Comparison of ENCODE assay signal across 12 cellular contexts in the genomic region with DNA sequence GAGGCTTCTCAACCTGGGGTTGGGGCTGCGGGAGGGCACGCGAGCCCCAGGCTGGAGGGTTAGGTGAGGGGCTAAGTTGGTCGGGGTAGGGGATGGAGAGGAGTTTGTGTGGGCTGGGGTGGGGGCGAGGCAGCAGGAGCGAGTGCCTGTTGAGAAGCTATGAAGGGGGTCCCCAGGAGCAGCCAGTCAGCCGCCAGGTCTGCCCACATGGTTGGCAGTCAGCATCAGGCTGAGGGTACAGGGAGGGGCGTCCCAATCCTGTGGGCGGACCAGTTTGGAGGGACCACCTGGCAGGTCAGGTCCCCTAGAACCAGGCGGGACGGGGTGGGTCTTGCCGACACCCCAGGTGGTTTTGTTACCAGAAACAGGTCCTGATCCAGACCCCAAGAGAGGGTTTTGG. TPM values are rescaled to one million over a fixed set of nuclear protein-coding genes. Genes with fewer than 3 reads are reported as not detected.
DNase-seq lines count a peak whose midpoint lies in the region; ATAC-seq and TF ChIP-seq lines count a peak whose summit lies in the region.
"Had no signal": no experiment of that assay in that cellular context is flagged by ENCODE, and none has a peak within 500 bp of the region (broad histone marks: within the 10 kb centered on the region; RNA-seq: fewer than 3 reads in every experiment).

No MANE protein-coding gene starts in this region.

- H3K36me3 Mint-ChIP-seq in CD4-positive, alpha-beta memory T cell = peaks cover 0 to 4% of the 10 kb centered on the region in 2 donors
- no peaks in the 10 kb centered on the region for H3K36me3 Mint-ChIP-seq in naive thymus-derived CD8-positive, alpha-beta T cell

- no peak overlapping the region for H3K4me3 ChIP-seq in CD4-positive, alpha-beta memory T cell (ENCODE audit: low read length in 2 of 2)
- H3K4me3 ChIP-seq in HUES6 (ENCODE audit: low read depth, low read length) = peak overlapping the region; percentile 59
- H3K4me3 ChIP-seq in epithelial cell of esophagus (ENCODE audit: low read length) = peak overlapping the region; percentile 40
- H3K4me3 ChIP-seq: HAP-1 had no signal

- no peaks in the 10 kb centered on the region for H3K9me3 Mint-ChIP-seq in CD4-positive, alpha-beta memory T cell
- H3K9me3 Mint-ChIP-seq in naive thymus-derived CD8-positive, alpha-beta T cell = no peaks in the 10 kb centered on the region

- no peaks in the 10 kb centered on the region for H3K27me3 ChIP-seq in CD4-positive, alpha-beta memory T cell (ENCODE audit: insufficient read depth, low read length)
- peaks cover 70% of the 10 kb centered on the region for H3K27me3 ChIP-seq in HUES6 (ENCODE audit: control insufficient read depth, insufficient read depth, low read length)

- CTCF ChIA-PET in CD4-positive, alpha-beta memory T cell (lab: Charles Lee; ENCODE audit: partially characterized antibody) = no interaction called here

- intact Hi-C loops in CD4-positive, alpha-beta memory T cell (cut with micrococcal nuclease) = no loop called here

- no peak for TF ChIP-seq CTCF in epithelial cell of esophagus (IDR thresholded peaks at IDR 0.05; ENCODE audit: insufficient read depth, low read depth, low read length, missing control alignments)

- no peak overlapping the region for H3K27ac Mint-ChIP-seq in CD4-positive, alpha-beta memory T cell
- H3K27ac Mint-ChIP-seq in naive thymus-derived CD8-positive, alpha-beta T cell = peak overlapping the region in 4 of 10 donors; percentile 39 to 57 (median 43)

- no peak for ATAC-seq in naive thymus-derived CD8-positive, alpha-beta T cell
- ATAC-seq in GM21717 (IDR thresholded peaks at IDR 0.05; ENCODE audit: unreplicated experiment) = no peak
- ATAC-seq in GM18909 (IDR thresholded peaks at IDR 0.05; ENCODE audit: poor library complexity, unreplicated experiment) = no peak
- ATAC-seq in HG03520 (IDR thresholded peaks at IDR 0.05; ENCODE audit: unreplicated experiment) = no peak

- H3K9me3 ChIP-seq in CD4-positive, alpha-beta memory T cell (ENCODE audit: control insufficient read depth in 1 of 2, low read length in 2 of 2) = no peaks in the 10 kb centered on the region
- H3K9me3 ChIP-seq in HUES6 (ENCODE audit: control insufficient read depth, insufficient read depth, low read depth, low read length) = no peaks in the 10 kb centered on the region
- H3K9me3 ChIP-seq: HAP-1, neutrophil had no signal

- DNase-seq in CD4-positive, alpha-beta memory T cell = no peak
- DNase-seq in epithelial cell of esophagus (ENCODE audit: low read depth) = no peak
- DNase-seq in naive thymus-derived CD8-positive, alpha-beta T cell = no peak
- no peak for DNase-seq in DMS79 (lab: John Stamatoyannopoulos, UW)
- DNase-seq: activated CD4-positive, alpha-beta T cell treated with anti-CD3 and anti-CD28 coated beads, Interleukin-2, amount 50 U/mL, for 1 hour; COR-L47 had no signal

- no peaks in the 10 kb centered on the region for H3K36me3 ChIP-seq in CD4-positive, alpha-beta memory T cell (ENCODE audit: insufficient read depth, low read length)
- 0 out of 2 replicates have a peak, but pooled peaks cover 4% of the 10 kb centered on the region for H3K36me3 ChIP-seq in HUES6 (ENCODE audit: control insufficient read depth, insufficient read depth, low read length)
- H3K36me3 ChIP-seq: HAP-1, neutrophil had no signal

- H3K27ac ChIP-seq in CD4-positive, alpha-beta memory T cell (ENCODE audit: low read depth, low read length) = no peak overlapping the region
- H3K27ac ChIP-seq in HUES6 (ENCODE audit: low read depth, low read length) = no peak overlapping the region
- H3K27ac ChIP-seq: neutrophil had no signal

- H3K4me1 Mint-ChIP-seq in CD4-positive, alpha-beta memory T cell = peaks cover 12 to 21% (median 18%) of the 10 kb centered on the region in 4 donors
- H3K4me1 Mint-ChIP-seq in naive thymus-derived CD8-positive, alpha-beta T cell = peaks cover 19 to 35% (median 27%) of the 10 kb centered on the region in 4 donors

- peak overlapping the region in 7 of 8 donors; percentile 2 to 87 (median 78) for H3K4me3 Mint-ChIP-seq in CD4-positive, alpha-beta memory T cell
- H3K4me3 Mint-ChIP-seq in naive thymus-derived CD8-positive, alpha-beta T cell = peak overlapping the region; percentile 59 to 96 (median 84)

- H3K9ac ChIP-seq in HUES6 (ENCODE audit: low read length) = no peak overlapping the region

- peaks cover 18% of the 10 kb centered on the region for H3K4me1 ChIP-seq in CD4-positive, alpha-beta memory T cell (ENCODE audit: insufficient read depth, low read length)
- H3K4me1 ChIP-seq in HUES6 (ENCODE audit: control insufficient read depth, insufficient read depth, low read length) = peaks cover 19% of the 10 kb centered on the region
- H3K4me1 ChIP-seq: HAP-1 had no signal

- POLR2A ChIA-PET in CD4-positive, alpha-beta memory T cell (lab: Charles Lee; ENCODE audit: partially characterized antibody) = no interaction called here
- POLR2A ChIA-PET in naive thymus-derived CD8-positive, alpha-beta T cell (lab: Charles Lee) = no interaction called here

- H3K27me3 Mint-ChIP-seq in CD4-positive, alpha-beta memory T cell = peaks cover 2 to 8% of the 10 kb centered on the region in 2 donors
- peaks cover 4 to 19% (median 12%) of the 10 kb centered on the region in 5 donors for H3K27me3 Mint-ChIP-seq in naive thymus-derived CD8-positive, alpha-beta T cell

RNA-seq across cellular contexts. Expression of a gene that starts 0.4 kb away (rescaled TPM):
- under 1 TPM; 0.69 to 0.76 TPM for total RNA-seq in CD4-positive, alpha-beta memory T cell
- polyA plus RNA-seq in CD4-positive, alpha-beta memory T cell = under 1 TPM in 1 of 2 donors, not detected in 1; 0.25 TPM
- 1 to 10 TPM; 1.7 to 3.1 TPM for total RNA-seq in naive thymus-derived CD8-positive, alpha-beta T cell
- polyA plus RNA-seq in naive thymus-derived CD8-positive, alpha-beta T cell = under 1 TPM; 0.39 to 0.62 (median 0.58) TPM

RNA-seq across cellular contexts. Expression of a gene that starts 10.4 kb away (rescaled TPM):
- 10 to 100 TPM; 56.6 to 61.7 TPM for total RNA-seq in CD4-positive, alpha-beta memory T cell
- polyA plus RNA-seq in CD4-positive, alpha-beta memory T cell = 10 to 100 TPM; 11.0 to 26.2 TPM
- 10 to 100 TPM; 50.0 to 54.8 TPM for total RNA-seq in naive thymus-derived CD8-positive, alpha-beta T cell
- 10 to 100 TPM in 2 of 3 donors, 1 to 10 TPM in 1; 9.2 to 17.9 (median 13.6) TPM for polyA plus RNA-seq in naive thymus-derived CD8-positive, alpha-beta T cell

Comparison
In these comparisons a context has a peak if more than half of its experiments do, and no peak if none do; other contexts are left out.
1. H3K4me3 ChIP-seq: peak in HUES6 (single experiment) and epithelial cell of esophagus (single experiment); none in CD4-positive, alpha-beta memory T cell (0 of 2).